29 cellular contexts compared by ENCODE assay signal in the genomic region with DNA sequence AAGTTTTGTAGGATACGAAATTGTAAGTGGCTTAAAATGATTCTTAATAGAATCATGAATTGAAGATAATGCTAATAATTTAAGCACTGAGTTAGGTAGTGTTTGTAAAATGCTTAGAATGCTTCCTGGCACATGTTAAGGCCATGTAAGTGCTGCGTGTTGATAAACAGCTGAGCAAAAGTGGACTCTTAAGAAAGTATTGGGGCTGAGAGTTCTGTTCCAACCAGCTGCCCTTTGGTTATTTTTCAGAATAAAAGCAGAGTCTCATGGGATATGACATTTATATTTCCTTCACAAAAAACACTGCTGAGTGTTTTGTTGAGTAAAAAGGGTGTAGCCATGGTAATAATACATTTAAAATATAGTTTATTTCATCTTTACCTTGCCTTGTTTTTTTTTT. TPM values are rescaled to one million over a fixed set of nuclear protein-coding genes. Genes with fewer than 3 reads are reported as not detected.
"Had no signal": no experiment of that assay in that cellular context is flagged by ENCODE, and none has a peak within 500 bp of the region (broad histone marks: within the 10 kb centered on the region; RNA-seq: fewer than 3 reads in every experiment).

No MANE protein-coding gene starts in this region.

- H3K27me3 ChIP-seq: adrenal gland, MG63, SJSA1 had no signal

- H3K9me3 Mint-ChIP-seq: activated CD8-positive, alpha-beta T cell treated with anti-CD3 and anti-CD28 coated beads for 36 hours; activated naive CD4-positive, alpha-beta T cell treated with anti-CD3 and anti-CD28 coated beads, Interleukin-2, amount 10 ng/mL, durations not matched to agents 7 days and 5 days; activated naive CD8-positive, alpha-beta T cell treated with anti-CD3 and anti-CD28 coated beads for 36 hours; activated T-cell treated with anti-CD3 and anti-CD28 coated beads, Interleukin-2, amount 50 U/mL, for 72 hours; activated T-helper 2 cell treated with anti-CD3 and anti-CD28 coated beads, Interferon-gamma antibody, Interleukin-2, Interleukin-4, amounts not matched to agents 10 μg/mL and 5 μg/mL and 100 μg/mL, durations not matched to agents 14 hours and 24 hours and 36 hours; T-helper 1 cell treated with Interleukin-12 subunit alpha and Interleukin-12 subunit beta and Interleukin-4 antibody, amounts not matched to agents 30 μg/mL and 1 μg/mL, for 36 hours had no signal

- ATAC-seq: activated CD4-positive, CD25-positive, alpha-beta regulatory T cell treated with anti-CD3 and anti-CD28 coated beads, Interleukin-2, amount 50 U/mL, for 24 hours; activated CD8-positive, alpha-beta T cell treated with anti-CD3 and anti-CD28 coated beads for 36 hours; activated T-cell treated with anti-CD3 and anti-CD28 coated beads, Interleukin-2, amount 50 U/mL, for 72 hours; Panc1 had no signal

- H3K27ac ChIP-seq: adrenal gland, SJSA1 had no signal

- H3K27ac Mint-ChIP-seq: activated CD8-positive, alpha-beta T cell treated with anti-CD3 and anti-CD28 coated beads for 36 hours; activated naive CD4-positive, alpha-beta T cell treated with anti-CD3 and anti-CD28 coated beads, Interleukin-2, amount 10 ng/mL, durations not matched to agents 7 days and 5 days; activated naive CD8-positive, alpha-beta T cell treated with anti-CD3 and anti-CD28 coated beads for 36 hours; activated T-cell treated with anti-CD3 and anti-CD28 coated beads, Interleukin-2, amount 50 U/mL, for 72 hours; activated T-helper 2 cell treated with anti-CD3 and anti-CD28 coated beads, Interferon-gamma antibody, Interleukin-2, Interleukin-4, amounts not matched to agents 10 μg/mL and 5 μg/mL and 100 μg/mL, durations not matched to agents 14 hours and 24 hours and 36 hours; T-helper 1 cell treated with Interleukin-12 subunit alpha and Interleukin-12 subunit beta and Interleukin-4 antibody, amounts not matched to agents 30 μg/mL and 1 μg/mL, for 36 hours had no signal

- H3K4me3 ChIP-seq: adrenal gland, MG63, SJSA1 had no signal

- H3K9me3 ChIP-seq: adrenal gland, MG63, SJSA1 had no signal

- H3K27me3 Mint-ChIP-seq: activated CD8-positive, alpha-beta T cell treated with anti-CD3 and anti-CD28 coated beads for 36 hours; activated naive CD4-positive, alpha-beta T cell treated with anti-CD3 and anti-CD28 coated beads, Interleukin-2, amount 10 ng/mL, durations not matched to agents 7 days and 5 days; activated naive CD8-positive, alpha-beta T cell treated with anti-CD3 and anti-CD28 coated beads for 36 hours had no signal

- DNase-seq: activated CD4-positive, alpha-beta T cell treated with anti-CD3 and anti-CD28 coated beads for 4 hours; activated CD8-positive, alpha-beta memory T cell treated with anti-CD3 and anti-CD28 coated beads, Interleukin-2, amount 50 U/mL, for 4 hours; activated CD8-positive, alpha-beta T cell treated with anti-CD3 and anti-CD28 coated beads for 36 hours; activated gamma-delta T cell treated with Interleukin-2 at 50 U/mL for 16 hours; activated naive CD4-positive, alpha-beta T cell treated with anti-CD3 and anti-CD28 coated beads, Interleukin-2, amount 10 ng/mL, durations not matched to agents 7 days and 5 days; activated naive CD8-positive, alpha-beta T cell treated with anti-CD3 and anti-CD28 coated beads for 36 hours; activated T-cell treated with anti-CD3 and anti-CD28 coated beads, Interleukin-2, amount 50 U/mL, for 72 hours; adrenal gland; anterior cingulate cortex; MG63; MV-4-11; NCI-H1092 treated with DMSO at 0.1 percent for 48 hours; NCI-H1417 treated with DMSO at 0.1 percent for 48 hours; NCI-H1694; NCI-H2029; NCI-H2107; NCI-H2171 treated with DMSO at 0.1 percent for 48 hours; NCI-H226; NCI-H510A; NCI-H69; NK-92 treated with Interleukin-12 subunit alpha and Interleukin-12 subunit beta, amount 100 ng/mL, for 24 hours; OCI-M1; RPMI8226; SHP77 had no signal

- H3K4me3 Mint-ChIP-seq: activated CD8-positive, alpha-beta T cell treated with anti-CD3 and anti-CD28 coated beads for 36 hours; activated naive CD4-positive, alpha-beta T cell treated with anti-CD3 and anti-CD28 coated beads, Interleukin-2, amount 10 ng/mL, durations not matched to agents 7 days and 5 days; activated naive CD8-positive, alpha-beta T cell treated with anti-CD3 and anti-CD28 coated beads for 36 hours; activated T-cell treated with anti-CD3 and anti-CD28 coated beads, Interleukin-2, amount 50 U/mL, for 72 hours; T-helper 1 cell treated with Interleukin-12 subunit alpha and Interleukin-12 subunit beta and Interleukin-4 antibody, amounts not matched to agents 30 μg/mL and 1 μg/mL, for 36 hours had no signal

RNA-seq across cellular contexts. Expression of a gene that starts 42.6 kb away (rescaled TPM):
- total RNA-seq: activated CD8-positive, alpha-beta T cell treated with anti-CD3 and anti-CD28 coated beads for 36 hours; activated naive CD8-positive, alpha-beta T cell treated with anti-CD3 and anti-CD28 coated beads for 36 hours; activated T-cell treated with anti-CD3 and anti-CD28 coated beads, Interleukin-2, amount 50 U/mL, for 72 hours; activated T-helper 2 cell treated with anti-CD3 and anti-CD28 coated beads, Interferon-gamma antibody, Interleukin-2, Interleukin-4, amounts not matched to agents 10 μg/mL and 5 μg/mL and 100 μg/mL, durations not matched to agents 14 hours and 24 hours and 36 hours; adrenal gland; SJSA1 had no signal
